19 cellular contexts compared by ENCODE assay signal in genomic region chr14:75053396-75054289, GRCh38. TPM values are rescaled to one million over a fixed set of nuclear protein-coding genes. Genes with fewer than 3 reads are reported as not detected.
DNase-seq lines count a peak whose midpoint lies in the region; ATAC-seq and TF ChIP-seq lines count a peak whose summit lies in the region.
"Had no signal": no experiment of that assay in that cellular context is flagged by ENCODE, and none has a peak within 500 bp of the region (broad histone marks: within the 10 kb centered on the region; RNA-seq: fewer than 3 reads in every experiment).

No MANE protein-coding gene starts in this region.

- DNase-seq in AG09319 (ENCODE audit: extremely low read depth, low read depth) (peak; percentile 89), GM03348 (ENCODE audit: low spot score) (peak; percentile 37), foreskin fibroblast (peak; percentile 69 to 83), ureter (ENCODE audit: low spot score) (no peak)
- DNase-seq in activated T-cell treated with anti-CD3 and anti-CD28 coated beads, Interleukin-2, amount 50 U/mL, for 48 hours = no peak
- DNase-seq: activated CD4-positive, alpha-beta T cell treated with anti-CD3 and anti-CD28 coated beads for 36 hours; activated naive CD4-positive, alpha-beta T cell treated with anti-CD3 and anti-CD28 coated beads, Interleukin-2, amount 50 U/mL, for 16 hours; activated T-cell treated with anti-CD3 and anti-CD28 coated beads for 4 hours; GF-D8; left lung; NCI-H1436; NCI-H748 treated with DMSO at 0.1 percent for 48 hours; occipital lobe; SIG-M5 had no signal

- peak; percentile 76 for ATAC-seq in SK-N-SH treated with all-trans-retinoic acid at 6 μM for 48 hours
- no peak for ATAC-seq in HG03460 (IDR thresholded peaks at IDR 0.05; ENCODE audit: unreplicated experiment)
- ATAC-seq: activated CD4-positive, alpha-beta T cell treated with anti-CD3 and anti-CD28 coated beads for 36 hours; left lung; sciatic nerve had no signal

- TF ChIP-seq CTCF in AG09319 (IDR thresholded peaks at IDR 0.05; ENCODE audit: low read depth, low read length) = no peak
- TF ChIP-seq CTCF in foreskin fibroblast (IDR thresholded peaks at IDR 0.05; ENCODE audit: low read depth, low read length) = no peak

- H3K4me3 ChIP-seq in foreskin fibroblast (ENCODE audit: low read depth in 1 of 2, low read length in 2 of 2) = no peak overlapping the region
- H3K4me3 ChIP-seq: BLaER1, left lung, vagina had no signal

TF ChIP-seq in SK-N-SH treated with all-trans-retinoic acid at 6 μM for 48 hours, 23 proteins besides CTCF, POLR2A, EP300 and RAD21:
- TF ChIP-seq TOX (CRISPR knock-in tag; IDR thresholded peaks at IDR 0.05; ENCODE audit: borderline replicate concordance) (peak; percentile 35; the same call in 1 of the 2 replicates), ESRRG (CRISPR knock-in tag; IDR thresholded peaks at IDR 0.05) (no peak), BACH2 (CRISPR knock-in tag; IDR thresholded peaks at IDR 0.05; ENCODE audit: borderline replicate concordance) (no peak), TCF4 (CRISPR knock-in tag; IDR thresholded peaks at IDR 0.05; ENCODE audit: borderline replicate concordance) (peak; percentile 63; the same call in 1 of the 2 replicates), CSDC2 (CRISPR knock-in tag; IDR thresholded peaks at IDR 0.05) (no peak), ZNF8 (CRISPR knock-in tag; IDR thresholded peaks at IDR 0.05) (no peak), ZFP30 (CRISPR knock-in tag; IDR thresholded peaks at IDR 0.05) (no peak), ISL1 (CRISPR knock-in tag; IDR thresholded peaks at IDR 0.05) (peak; percentile 81), SNAI2 (CRISPR knock-in tag; IDR thresholded peaks at IDR 0.05) (peak; percentile 97), TSHZ2 (CRISPR knock-in tag; IDR thresholded peaks at IDR 0.05) (0 out of 2 replicates have a peak, but pooled peaks have one; percentile 54), PPARA (CRISPR knock-in tag; IDR thresholded peaks at IDR 0.05; ENCODE audit: borderline replicate concordance) (no peak), ARNTL (CRISPR knock-in tag; IDR thresholded peaks at IDR 0.05; ENCODE audit: borderline replicate concordance, low read depth) (no peak), ZC3H10 (CRISPR knock-in tag; IDR thresholded peaks at IDR 0.05) (no peak), ZNF70 (CRISPR knock-in tag; IDR thresholded peaks at IDR 0.05) (no peak)
- TF ChIP-seq, protein P1, sequence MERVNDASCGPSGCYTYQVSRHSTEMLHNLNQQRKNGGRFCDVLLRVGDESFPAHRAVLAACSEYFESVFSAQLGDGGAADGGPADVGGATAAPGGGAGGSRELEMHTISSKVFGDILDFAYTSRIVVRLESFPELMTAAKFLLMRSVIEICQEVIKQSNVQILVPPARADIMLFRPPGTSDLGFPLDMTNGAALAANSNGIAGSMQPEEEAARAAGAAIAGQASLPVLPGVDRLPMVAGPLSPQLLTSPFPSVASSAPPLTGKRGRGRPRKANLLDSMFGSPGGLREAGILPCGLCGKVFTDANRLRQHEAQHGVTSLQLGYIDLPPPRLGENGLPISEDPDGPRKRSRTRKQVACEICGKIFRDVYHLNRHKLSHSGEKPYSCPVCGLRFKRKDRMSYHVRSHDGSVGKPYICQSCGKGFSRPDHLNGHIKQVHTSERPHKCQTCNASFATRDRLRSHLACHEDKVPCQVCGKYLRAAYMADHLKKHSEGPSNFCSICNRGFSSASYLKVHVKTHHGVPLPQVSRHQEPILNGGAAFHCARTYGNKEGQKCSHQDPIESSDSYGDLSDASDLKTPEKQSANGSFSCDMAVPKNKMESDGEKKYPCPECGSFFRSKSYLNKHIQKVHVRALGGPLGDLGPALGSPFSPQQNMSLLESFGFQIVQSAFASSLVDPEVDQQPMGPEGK (CRISPR knock-in tag; IDR thresholded peaks at IDR 0.05; ENCODE audit: borderline replicate concordance) = 0 out of 2 replicates have a peak, but pooled peaks have one; percentile 30
- TF ChIP-seq, protein P2, sequence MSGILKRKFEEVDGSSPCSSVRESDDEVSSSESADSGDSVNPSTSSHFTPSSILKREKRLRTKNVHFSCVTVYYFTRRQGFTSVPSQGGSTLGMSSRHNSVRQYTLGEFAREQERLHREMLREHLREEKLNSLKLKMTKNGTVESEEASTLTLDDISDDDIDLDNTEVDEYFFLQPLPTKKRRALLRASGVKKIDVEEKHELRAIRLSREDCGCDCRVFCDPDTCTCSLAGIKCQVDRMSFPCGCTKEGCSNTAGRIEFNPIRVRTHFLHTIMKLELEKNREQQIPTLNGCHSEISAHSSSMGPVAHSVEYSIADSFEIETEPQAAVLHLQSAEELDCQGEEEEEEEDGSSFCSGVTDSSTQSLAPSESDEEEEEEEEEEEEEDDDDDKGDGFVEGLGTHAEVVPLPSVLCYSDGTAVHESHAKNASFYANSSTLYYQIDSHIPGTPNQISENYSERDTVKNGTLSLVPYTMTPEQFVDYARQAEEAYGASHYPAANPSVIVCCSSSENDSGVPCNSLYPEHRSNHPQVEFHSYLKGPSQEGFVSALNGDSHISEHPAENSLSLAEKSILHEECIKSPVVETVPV (CRISPR knock-in tag; IDR thresholded peaks at IDR 0.05) = no peak
- TF ChIP-seq, protein P3, sequence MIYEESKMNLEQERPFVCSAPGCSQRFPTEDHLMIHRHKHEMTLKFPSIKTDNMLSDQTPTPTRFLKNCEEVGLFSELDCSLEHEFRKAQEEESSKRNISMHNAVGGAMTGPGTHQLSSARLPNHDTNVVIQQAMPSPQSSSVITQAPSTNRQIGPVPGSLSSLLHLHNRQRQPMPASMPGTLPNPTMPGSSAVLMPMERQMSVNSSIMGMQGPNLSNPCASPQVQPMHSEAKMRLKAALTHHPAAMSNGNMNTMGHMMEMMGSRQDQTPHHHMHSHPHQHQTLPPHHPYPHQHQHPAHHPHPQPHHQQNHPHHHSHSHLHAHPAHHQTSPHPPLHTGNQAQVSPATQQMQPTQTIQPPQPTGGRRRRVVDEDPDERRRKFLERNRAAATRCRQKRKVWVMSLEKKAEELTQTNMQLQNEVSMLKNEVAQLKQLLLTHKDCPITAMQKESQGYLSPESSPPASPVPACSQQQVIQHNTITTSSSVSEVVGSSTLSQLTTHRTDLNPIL (CRISPR knock-in tag; IDR thresholded peaks at IDR 0.05; ENCODE audit: low read depth) = no peak

RNA-seq across cellular contexts. Expression of gene MLH3, which starts 2.4 kb away (rescaled TPM):
- 44.2 TPM for total RNA-seq in ureter

RNA-seq across cellular contexts. Expression of gene ACYP1, which starts 10.2 kb away (rescaled TPM):
- total RNA-seq in ureter = 14.1 TPM

RNA-seq across cellular contexts. Expression of gene ZC2HC1C, which starts 15.8 kb away (rescaled TPM):
- total RNA-seq in ureter = 3.0 TPM
- total RNA-seq: vagina had no signal

RNA-seq across cellular contexts. Expression of gene EIF2B2, which starts 50.9 kb away (rescaled TPM):
- 39.2 TPM for total RNA-seq in ureter

Comparison
In these comparisons a context has a peak if more than half of its experiments do, and no peak if none do; other contexts are left out.
1. DNase-seq: peak in AG09319 (single experiment), GM03348 (single experiment) and foreskin fibroblast (2 of 2); none in ureter (single experiment) and activated T-cell treated with anti-CD3 and anti-CD28 coated beads, Interleukin-2, amount 50 U/mL, for 48 hours (0 of 2).